Comparison of ENCODE assay signal across 8 cellular contexts in genomic region chr7:114922151-114922651, GRCh38. TPM values are rescaled to one million over a fixed set of nuclear protein-coding genes. Genes with fewer than 3 reads are reported as not detected.
A peak's percentile ranks its signal among the peaks of the same experiment; 100 is the strongest.
DNase-seq lines count a peak whose midpoint lies in the region; ATAC-seq and TF ChIP-seq lines count a peak whose summit lies in the region.

No MANE protein-coding gene starts in this region.

- intact Hi-C loops in right cardiac atrium (cut with DNase I): loop anchor here in 1 of 4 donors (10.0 kb wide), 2 partner anchors 63 to 163 kb away; no protein-coding TSS in a partner anchor

- H3K27me3 ChIP-seq in SJCRH30: no peaks in the 10 kb centered on the region
- no peaks in the 10 kb centered on the region for H3K27me3 ChIP-seq in right cardiac atrium (ENCODE audit: control insufficient read depth, insufficient read depth)

- H3K4me1 ChIP-seq in SJCRH30 (peaks cover 4% of the 10 kb centered on the region), right cardiac atrium (ENCODE audit: control insufficient read depth, insufficient read depth, low read length) (no peaks in the 10 kb centered on the region)

- DNase-seq in SJCRH30 (peak; percentile 68 to 77), right cardiac atrium (peak in 2 of 3 donors; percentile 82 to 91), skeletal muscle cell (ENCODE audit: low read depth) (no peak), globus pallidus (ENCODE audit: low spot score) (no peak)
- peak; percentile 15 for DNase-seq in activated naive CD8-positive, alpha-beta T cell treated with anti-CD3 and anti-CD28 coated beads, Interleukin-2, amount 50 U/mL, for 16 hours (ENCODE audit: low read depth, low spot score)

- no peak for TF ChIP-seq CTCF in 22Rv1 (IDR thresholded peaks at IDR 0.05)

- H3K27ac ChIP-seq in 22Rv1 (peak overlapping the region; percentile 78), SJCRH30 (peak overlapping the region; percentile 92), right cardiac atrium (ENCODE audit: low read length) (peak overlapping the region; percentile 74)

- H3K9me3 ChIP-seq in SJCRH30 (replicated peaks) (no peaks in the 10 kb centered on the region), right cardiac atrium (ENCODE audit: control insufficient read depth, low read length) (no peaks in the 10 kb centered on the region)

- H3K36me3 ChIP-seq in SJCRH30: peaks cover 17% of the 10 kb centered on the region

- ATAC-seq in GM18858 (IDR thresholded peaks at IDR 0.05; ENCODE audit: unreplicated experiment) (peak; percentile 21), HG03066 (IDR thresholded peaks at IDR 0.05; ENCODE audit: low read depth, unreplicated experiment) (peak; percentile 32), right cardiac atrium (peak; percentile 94 to 96)

- peak overlapping the region; percentile 88 for H3K4me3 ChIP-seq in SJCRH30
- peak overlapping the region; percentile 71 for H3K4me3 ChIP-seq in right cardiac atrium (ENCODE audit: low read length)
- H3K4me3 ChIP-seq in skeletal muscle cell (ENCODE audit: low read depth, low read length): peak overlapping the region; percentile 77

- under 1% methylated on average over 48 of the region's 48 CpGs for WGBS in right cardiac atrium

RNA-seq across cellular contexts. Expression of gene MDFIC, which starts 0.3 kb away (rescaled TPM):
- total RNA-seq in SJCRH30 (2014; rRNA removed; shearing (Covaris generic)): 64.9 and 72.3 TPM in 2 replicates
- 10 to 100 TPM; 18.6 to 23.8 (median 22.2) TPM for total RNA-seq in right cardiac atrium
- polyA plus RNA-seq in right cardiac atrium: 9.2 TPM

Comparison
In these comparisons a context has a peak if more than half of its experiments do, and no peak if none do; other contexts are left out.
1. ATAC-seq: peak in every context shown above with its lines; median percentile 95 in right cardiac atrium; 32 in HG03066; 21 in GM18858.
2. DNase-seq: peak in SJCRH30 (2 of 2), activated naive CD8-positive, alpha-beta T cell treated with anti-CD3 and anti-CD28 coated beads, Interleukin-2, amount 50 U/mL, for 16 hours (single experiment) and right cardiac atrium (2 of 3); none in skeletal muscle cell (single experiment) and globus pallidus (single experiment).
3. Peak in every context shown above with its lines, with median percentiles within 50 percentile points of each other: H3K27ac ChIP-seq and H3K4me3 ChIP-seq.